ENCODE assay signal across 16 cellular contexts in genomic region chr16:15608398-15609285, GRCh38. TPM values are rescaled to one million over a fixed set of nuclear protein-coding genes. Genes with fewer than 3 reads are reported as not detected.
A peak's percentile ranks its signal among the peaks of the same experiment; 100 is the strongest.
DNase-seq lines count a peak whose midpoint lies in the region; ATAC-seq and TF ChIP-seq lines count a peak whose summit lies in the region.
"Had no signal": no experiment of that assay in that cellular context is flagged by ENCODE, and none has a peak within 500 bp of the region (broad histone marks: within the 10 kb centered on the region; RNA-seq: fewer than 3 reads in every experiment).

No MANE protein-coding gene starts in this region.

- H3K27ac ChIP-seq in heart left ventricle (peak overlapping the region in 9 of 12 donors; percentile 32 to 82 (median 61)), spleen (peak overlapping the region in 7 of 8 donors; percentile 45 to 83 (median 67))

- 87 to 91% (median 90%) methylated on average over 19 of the region's 19 CpGs for WGBS in heart left ventricle, 4 donors
- WGBS in spleen, 5 donors: 89 to 93% (median 90%) methylated on average over 19 of the region's 19 CpGs

- ATAC-seq in heart left ventricle: no peak
- no peak for ATAC-seq in left ventricle myocardium superior
- ATAC-seq in left lobe of liver: peak; percentile 45
- ATAC-seq: activated naive CD4-positive, alpha-beta T cell treated with anti-CD3 and anti-CD28 coated beads, Interleukin-2, amount 50 U/mL, for 72 hours had no signal

- TF ChIP-seq CTCF in heart left ventricle (IDR thresholded peaks at IDR 0.05) (no peak), spleen (IDR thresholded peaks at IDR 0.05 in 8 of 11, conservative IDR thresholded peaks at IDR 0.05 in 3 of 11) (no peak)

- no peaks in the 10 kb centered on the region for H3K27me3 ChIP-seq in heart left ventricle
- H3K27me3 ChIP-seq in spleen (replicated peaks in 1 of 7): no peaks in the 10 kb centered on the region
- H3K27me3 ChIP-seq: MG63 had no signal

- peaks cover 0 to 18% (median 8%) of the 10 kb centered on the region in 12 donors for H3K4me1 ChIP-seq in heart left ventricle
- peaks cover 0 to 23% (median 12%) of the 10 kb centered on the region in 6 donors for H3K4me1 ChIP-seq in spleen

- H3K36me3 ChIP-seq in heart left ventricle: peaks cover 0 to 100% (median 94%) of the 10 kb centered on the region in 9 donors
- H3K36me3 ChIP-seq in spleen: peaks cover 3 to 100% (median 96%) of the 10 kb centered on the region in 6 donors

- intact Hi-C loops in heart left ventricle (cut with DNase I) (loop anchor here in 1 of 10 donors (10.0 kb wide), 1 partner anchor 184 kb away; no protein-coding TSS in a partner anchor), left ventricle myocardium superior (cut with micrococcal nuclease) (no loop called here), spleen (cut with DNase I; ENCODE audit: low total_unique reads) (no loop called here)

- no peak for DNase-seq in heart left ventricle
- DNase-seq in left ventricle myocardium superior: no peak
- peak; percentile 76 for DNase-seq in amniotic epithelial cell (ENCODE audit: low read depth)
- DNase-seq in left lobe of liver (ENCODE audit: low spot score): no peak
- no peak for DNase-seq in spleen
- no peak for DNase-seq in mucosa of gallbladder (ENCODE audit: low spot score)
- DNase-seq in epidermal melanocyte (ENCODE audit: insufficient read length, low spot score): no peak
- DNase-seq in inferior parietal cortex (ENCODE audit: extremely low spot score): no peak
- DNase-seq: activated T-cell treated with anti-CD3 and anti-CD28 coated beads for 4 hours; CD8-positive, alpha-beta memory T cell; DMS79; effector CD8-positive, alpha-beta T cell; mucosa of descending colon; stimulated activated CD4-positive, alpha-beta T cell treated with anti-CD3 and anti-CD28 coated beads, Interleukin-2, amount 100 ng/mL, for 24 hours had no signal

- H3K9me3 ChIP-seq in heart left ventricle (no peaks in the 10 kb centered on the region), spleen (no peaks in the 10 kb centered on the region)
- H3K9me3 ChIP-seq: MG63, mucosa of descending colon had no signal

- no peak overlapping the region for H3K4me3 ChIP-seq in heart left ventricle
- H3K4me3 ChIP-seq in spleen: no peak overlapping the region
- H3K4me3 ChIP-seq: MG63, mucosa of descending colon had no signal

- no peak for TF ChIP-seq POLR2A in heart left ventricle (IDR thresholded peaks at IDR 0.05)
- TF ChIP-seq POLR2A in spleen (IDR thresholded peaks at IDR 0.05): no peak

RNA-seq across cellular contexts. Expression of gene MARF1, which starts 34.3 kb away (rescaled TPM):
- total RNA-seq in heart left ventricle: 10 to 100 TPM; 24.1 to 61.3 (median 43.1) TPM
- 10 to 100 TPM; 11.4 to 17.5 TPM for polyA plus RNA-seq in heart left ventricle
- 53.6 TPM for total RNA-seq in left ventricle myocardium superior
- total RNA-seq in left lobe of liver: 31.8 TPM
- total RNA-seq in spleen: 100 to 1,000 TPM in 5 of 7 donors, 10 to 100 TPM in 2; 79.4 to 169 (median 134) TPM
- 10 to 100 TPM; 24.0 to 33.9 (median 33.8) TPM for polyA plus RNA-seq in spleen
- total RNA-seq in mucosa of gallbladder: 92.6 TPM

RNA-seq across cellular contexts. Expression of gene NDE1, which starts 41.4 kb away (rescaled TPM):
- total RNA-seq in heart left ventricle: 10 to 100 TPM; 13.6 to 32.3 (median 20.4) TPM
- 10 to 100 TPM in 1 of 2 donors, 1 to 10 TPM in 1; 5.9 to 17.3 TPM for polyA plus RNA-seq in heart left ventricle
- total RNA-seq in left ventricle myocardium superior: 17.2 TPM
- 3.4 TPM for total RNA-seq in left lobe of liver
- 10 to 100 TPM; 52.6 to 69.6 (median 60.6) TPM for total RNA-seq in spleen
- polyA plus RNA-seq in spleen: 10 to 100 TPM in 2 of 3 donors, 1 to 10 TPM in 1; 8.7 to 20.0 (median 10.6) TPM
- total RNA-seq in mucosa of gallbladder: 30.0 TPM
